9 cellular contexts compared by ENCODE assay signal in genomic region chr9:104780796-104781395, GRCh38. TPM values are rescaled to one million over a fixed set of nuclear protein-coding genes. Genes with fewer than 3 reads are reported as not detected.
DNase-seq lines count a peak whose midpoint lies in the region; ATAC-seq, FAIRE-seq and TF ChIP-seq lines count a peak whose summit lies in the region.
"Had no signal": no experiment of that assay in that cellular context is flagged by ENCODE, and none has a peak within 500 bp of the region (broad histone marks: within the 10 kb centered on the region; RNA-seq: fewer than 3 reads in every experiment).

No MANE protein-coding gene starts in this region.

- peaks cover 28% of the 10 kb centered on the region for H3K36me3 Mint-ChIP-seq in astrocyte (ENCODE audit: low read depth, unreplicated experiment)
- H3K36me3 Mint-ChIP-seq in activated naive CD8-positive, alpha-beta T cell treated with anti-CD3 and anti-CD28 coated beads, Interleukin-2, amount 50 U/mL, for 24 hours (ENCODE audit: low read depth) = peaks cover 3% of the 10 kb centered on the region

- no peak overlapping the region for H2BK120ac ChIP-seq in mesenchymal stem cell (ENCODE audit: low read depth, low read length)

- no peak for TF ChIP-seq POLR2A in uterus (IDR thresholded peaks at IDR 0.05)

- no peak overlapping the region for H3K4me3 Mint-ChIP-seq in astrocyte (ENCODE audit: unreplicated experiment)
- no peak overlapping the region for H3K4me3 Mint-ChIP-seq in activated naive CD8-positive, alpha-beta T cell treated with anti-CD3 and anti-CD28 coated beads, Interleukin-2, amount 50 U/mL, for 24 hours

- H2AK5ac ChIP-seq in mesenchymal stem cell (ENCODE audit: low read length, severe bottlenecking) = no peak overlapping the region

- ATAC-seq in GM18502 (IDR thresholded peaks at IDR 0.05; ENCODE audit: poor library complexity, unreplicated experiment) = peak; percentile 58
- ATAC-seq in activated naive CD8-positive, alpha-beta T cell treated with anti-CD3 and anti-CD28 coated beads, Interleukin-2, amount 50 U/mL, for 24 hours = no peak
- ATAC-seq in HG02763 (IDR thresholded peaks at IDR 0.05; ENCODE audit: unreplicated experiment) = no peak

- 100% methylated on average over 1 of the region's 1 CpG for WGBS in mesenchymal stem cell

- H3K23ac ChIP-seq in mesenchymal stem cell (ENCODE audit: low read length in 2 of 2) = no peak overlapping the region

- H3K27me3 ChIP-seq in astrocyte (ENCODE audit: insufficient read depth, low read length) = no peaks in the 10 kb centered on the region
- H3K27me3 ChIP-seq in mesenchymal stem cell (ENCODE audit: control insufficient read depth in 1 of 2, insufficient read depth in 1 of 2, low read length in 2 of 2) = no peaks in the 10 kb centered on the region
- H3K27me3 ChIP-seq in uterus = no peaks in the 10 kb centered on the region

- H3K4ac ChIP-seq in mesenchymal stem cell (ENCODE audit: low read depth in 1 of 2, low read length in 2 of 2) = no peak overlapping the region

- no peak overlapping the region for H3K9ac ChIP-seq in astrocyte (ENCODE audit: low read length)
- H3K9ac ChIP-seq in mesenchymal stem cell (ENCODE audit: low read length) = peak overlapping the region; percentile 20

- H2BK15ac ChIP-seq in mesenchymal stem cell (ENCODE audit: low read depth, poor library complexity, severe bottlenecking) = no peak overlapping the region

- H3K4me1 ChIP-seq in astrocyte (ENCODE audit: insufficient read depth, low read length) = no peaks in the 10 kb centered on the region
- no peaks in the 10 kb centered on the region for H3K4me1 ChIP-seq in mesenchymal stem cell (ENCODE audit: control insufficient read depth, insufficient read depth, low read depth, low read length)
- H3K4me1 ChIP-seq in uterus = no peaks in the 10 kb centered on the region

- H3K27ac ChIP-seq in astrocyte (ENCODE audit: low read depth, low read length) = no peak overlapping the region
- no peak overlapping the region for H3K27ac ChIP-seq in mesenchymal stem cell (ENCODE audit: low read length, poor library complexity, severe bottlenecking)
- H3K27ac ChIP-seq in uterus = no peak overlapping the region

- H3K36me3 ChIP-seq in astrocyte (ENCODE audit: insufficient read depth, low read length) = peaks cover 29% of the 10 kb centered on the region
- peaks cover 11 to 54% of the 10 kb centered on the region in 2 experiments for H3K36me3 ChIP-seq in mesenchymal stem cell (ENCODE audit: control insufficient read depth in 1 of 2, insufficient read depth in 2 of 2, low read depth in 1 of 2, low read length in 2 of 2)
- no peaks in the 10 kb centered on the region for H3K36me3 ChIP-seq in uterus

- no peak overlapping the region for H2BK5ac ChIP-seq in mesenchymal stem cell (ENCODE audit: low read depth, low read length, poor library complexity, severe bottlenecking)

- H2AFZ ChIP-seq in astrocyte (ENCODE audit: low read depth, low read length) = no peak overlapping the region
- H2AFZ ChIP-seq in mesenchymal stem cell (ENCODE audit: low read depth, low read length) = no peak overlapping the region

- H3K79me1 ChIP-seq in mesenchymal stem cell (replicated peaks; ENCODE audit: low read length, poor library complexity, severe bottlenecking) = no peaks in the 10 kb centered on the region

- H2BK12ac ChIP-seq in mesenchymal stem cell (ENCODE audit: low read length in 2 of 2) = no peak overlapping the region

- FAIRE-seq in astrocyte (lab: Jason Lieb, UNC) = no peak
- FAIRE-seq: colon had no signal

- H3K4me3 ChIP-seq in astrocyte (ENCODE audit: insufficient read depth, low read depth, low read length) (no peak overlapping the region), mesenchymal stem cell (ENCODE audit: insufficient read depth in 1 of 2, low read depth in 1 of 2, low read length in 2 of 2) (no peak overlapping the region), uterus (no peak overlapping the region)

- no peak overlapping the region for H3K18ac ChIP-seq in mesenchymal stem cell (ENCODE audit: low read depth in 1 of 2, low read length in 2 of 2)

- no peaks in the 10 kb centered on the region for H4K20me1 ChIP-seq in astrocyte (ENCODE audit: insufficient read depth, low read length)

- H3K27ac Mint-ChIP-seq in astrocyte (ENCODE audit: unreplicated experiment) = no peak overlapping the region
- no peak overlapping the region for H3K27ac Mint-ChIP-seq in activated naive CD8-positive, alpha-beta T cell treated with anti-CD3 and anti-CD28 coated beads, Interleukin-2, amount 50 U/mL, for 24 hours

- intact Hi-C loops in uterus (cut with DNase I; ENCODE audit: low total_unique reads) = no loop called here

- TF ChIP-seq CTCF in LNCAP (IDR thresholded peaks at IDR 0.05) = peak; percentile 83
- peak; percentile 35 for TF ChIP-seq CTCF in astrocyte (IDR thresholded peaks at IDR 0.05; ENCODE audit: insufficient read depth, low read depth, low read length)
- TF ChIP-seq CTCF in uterus (IDR thresholded peaks at IDR 0.05) = peak in 1 of 4 experiments; percentile 18

- in situ Hi-C loops in ACHN (cut with HindIII; ENCODE audit: low pct_ligation_motif_present, low pct_unique_long_range_greater_than_20kb, low sequenced_read_pairs) = no loop called here

- no peak overlapping the region for H3K14ac ChIP-seq in mesenchymal stem cell (ENCODE audit: low read length in 2 of 2)

- H4K8ac ChIP-seq in mesenchymal stem cell (ENCODE audit: low read length) = no peak overlapping the region

- H3K9me3 ChIP-seq in astrocyte (ENCODE audit: insufficient read depth, low read depth, low read length) (no peaks in the 10 kb centered on the region), mesenchymal stem cell (ENCODE audit: control insufficient read depth, low read length) (no peaks in the 10 kb centered on the region), uterus (no peaks in the 10 kb centered on the region)

- H4K91ac ChIP-seq in mesenchymal stem cell (ENCODE audit: low read length) = no peak overlapping the region

- no peaks in the 10 kb centered on the region for H3K27me3 Mint-ChIP-seq in astrocyte (ENCODE audit: low read depth, unreplicated experiment)
- no peaks in the 10 kb centered on the region for H3K27me3 Mint-ChIP-seq in activated naive CD8-positive, alpha-beta T cell treated with anti-CD3 and anti-CD28 coated beads, Interleukin-2, amount 50 U/mL, for 24 hours

- H3K79me2 ChIP-seq in astrocyte (ENCODE audit: insufficient read depth, low read length) = no peaks in the 10 kb centered on the region

- peaks cover 8% of the 10 kb centered on the region for H3K4me1 Mint-ChIP-seq in astrocyte (ENCODE audit: low read depth, unreplicated experiment)
- H3K4me1 Mint-ChIP-seq in activated naive CD8-positive, alpha-beta T cell treated with anti-CD3 and anti-CD28 coated beads, Interleukin-2, amount 50 U/mL, for 24 hours = peaks cover 2% of the 10 kb centered on the region

- H3K4me2 ChIP-seq in astrocyte (ENCODE audit: low read length) (no peak overlapping the region), mesenchymal stem cell (ENCODE audit: low read length, poor library complexity, severe bottlenecking) (no peak overlapping the region)

- DNase-seq in ACHN (peak; percentile 40), astrocyte (ENCODE audit: low read depth) (no peak), mesenchymal stem cell (peak; percentile 29), uterus (no peak)
- DNase-seq in activated naive CD8-positive, alpha-beta T cell treated with anti-CD3 and anti-CD28 coated beads, Interleukin-2, amount 50 U/mL, for 24 hours = no peak

- no peaks in the 10 kb centered on the region for H3K9me3 Mint-ChIP-seq in astrocyte (ENCODE audit: unreplicated experiment)
- no peaks in the 10 kb centered on the region for H3K9me3 Mint-ChIP-seq in activated naive CD8-positive, alpha-beta T cell treated with anti-CD3 and anti-CD28 coated beads, Interleukin-2, amount 50 U/mL, for 24 hours

RNA-seq across cellular contexts. Expression of gene NIPSNAP3B, which starts 17.0 kb away (rescaled TPM):
- total RNA-seq in astrocyte = 0.23 and 0.91 TPM in 2 replicates
- 0.51 TPM for polyA plus RNA-seq in mesenchymal stem cell (2013, experiment 1 of 2)
- polyA plus RNA-seq in mesenchymal stem cell (2013, experiment 2 of 2) = 0.52 TPM
- total RNA-seq in uterus = 10 to 100 TPM in 1 of 4 donors, 1 to 10 TPM in 2, under 1 TPM in 1; 0.51 to 16.9 (median 4.7) TPM

RNA-seq across cellular contexts. Expression of gene NIPSNAP3A, which starts 33.4 kb away (rescaled TPM):
- total RNA-seq in astrocyte (25.9 and 28.2 TPM in 2 replicates), uterus (10 to 100 TPM; 22.6 to 63.2 (median 43.3) TPM)
- 18.9 TPM for polyA plus RNA-seq in mesenchymal stem cell (2013, experiment 1 of 2)
- 21.5 TPM for polyA plus RNA-seq in mesenchymal stem cell (2013, experiment 2 of 2)

Comparison
In these comparisons a context has a peak if more than half of its experiments do, and no peak if none do; other contexts are left out.
1. DNase-seq: peak in ACHN (single experiment) and mesenchymal stem cell (single experiment); none in astrocyte (single experiment), activated naive CD8-positive, alpha-beta T cell treated with anti-CD3 and anti-CD28 coated beads, Interleukin-2, amount 50 U/mL, for 24 hours (single experiment) and uterus (0 of 2).